2 cellular contexts compared by ENCODE assay signal in the genomic region with DNA sequence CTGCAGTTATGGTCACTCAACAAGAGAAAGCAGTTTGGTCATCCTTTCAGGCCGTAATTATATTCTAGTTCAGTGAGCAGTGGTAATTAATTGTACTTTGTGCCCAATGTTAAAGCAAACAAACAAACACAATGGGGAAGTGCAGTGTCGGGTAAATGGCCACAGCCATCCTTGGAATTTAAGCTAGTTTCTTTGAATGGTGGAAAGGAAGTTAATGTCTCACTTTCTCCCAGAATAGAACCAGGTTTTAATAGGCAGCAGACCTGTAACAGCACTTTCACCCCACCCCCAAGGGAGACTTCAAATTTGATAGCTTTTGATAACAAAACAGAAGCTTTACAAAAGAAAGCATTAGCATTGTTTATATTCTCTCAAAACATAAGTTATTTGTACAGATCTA.
TF ChIP-seq lines count a peak whose summit lies in the region.

No MANE protein-coding gene starts in this region.

TF ChIP-seq in HepG2, 621 proteins besides CTCF, POLR2A, EP300 and RAD21 (continues in another document):
- no peak for TF ChIP-seq ZNF598 (CRISPR knock-in tag; IDR thresholded peaks at IDR 0.05; ENCODE audit: borderline replicate concordance)
- no peak for TF ChIP-seq NCOR1 (IDR thresholded peaks at IDR 0.05; ENCODE audit: borderline replicate concordance, low read length)
- no peak for TF ChIP-seq FOXP1 (IDR thresholded peaks at IDR 0.05)
- TF ChIP-seq FOXP1 (CRISPR knock-in tag; IDR thresholded peaks at IDR 0.05): peak; percentile 77
- no peak for TF ChIP-seq FOXM1 (CRISPR knock-in tag; IDR thresholded peaks at IDR 0.05)
- peak; percentile 26; the same call in 1 of the 2 replicates for TF ChIP-seq GATAD2A (CRISPR knock-in tag; IDR thresholded peaks at IDR 0.05)
- peak; percentile 34; the same call in 1 of the 2 replicates for TF ChIP-seq TBX3 (IDR thresholded peaks at IDR 0.05; ENCODE audit: borderline replicate concordance)
- no peak for TF ChIP-seq TGIF2 (CRISPR knock-in tag; IDR thresholded peaks at IDR 0.05)
- TF ChIP-seq ZNF615 (CRISPR knock-in tag; IDR thresholded peaks at IDR 0.05; ENCODE audit: borderline replicate concordance): no peak
- peak; percentile 45 for TF ChIP-seq TEAD3 (CRISPR knock-in tag; optimal IDR thresholded peaks at IDR 0.05; ENCODE audit: borderline replicate concordance)
- TF ChIP-seq TSC22D2 (CRISPR knock-in tag; IDR thresholded peaks at IDR 0.05; ENCODE audit: borderline replicate concordance): no peak
- no peak for TF ChIP-seq ZNF709 (CRISPR knock-in tag; IDR thresholded peaks at IDR 0.05)
- TF ChIP-seq SOX13 (IDR thresholded peaks at IDR 0.05): no peak
- TF ChIP-seq SOX13 (CRISPR knock-in tag; conservative IDR thresholded peaks at IDR 0.05 in 1 of 2, IDR thresholded peaks at IDR 0.05 in 1 of 2): peak in 1 of 2 experiments; percentile 34; a peak in 1 of 4 replicates
- no peak for TF ChIP-seq ZNF619 (CRISPR knock-in tag; IDR thresholded peaks at IDR 0.05)
- peak; percentile 74 for TF ChIP-seq ELF3 (CRISPR knock-in tag; IDR thresholded peaks at IDR 0.05)
- TF ChIP-seq, protein P1, sequence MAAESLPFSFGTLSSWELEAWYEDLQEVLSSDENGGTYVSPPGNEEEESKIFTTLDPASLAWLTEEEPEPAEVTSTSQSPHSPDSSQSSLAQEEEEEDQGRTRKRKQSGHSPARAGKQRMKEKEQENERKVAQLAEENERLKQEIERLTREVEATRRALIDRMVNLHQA (CRISPR knock-in tag; IDR thresholded peaks at IDR 0.05): no peak
- TF ChIP-seq ZNF7 (CRISPR knock-in tag; IDR thresholded peaks at IDR 0.05): no peak
- TF ChIP-seq, protein P2, sequence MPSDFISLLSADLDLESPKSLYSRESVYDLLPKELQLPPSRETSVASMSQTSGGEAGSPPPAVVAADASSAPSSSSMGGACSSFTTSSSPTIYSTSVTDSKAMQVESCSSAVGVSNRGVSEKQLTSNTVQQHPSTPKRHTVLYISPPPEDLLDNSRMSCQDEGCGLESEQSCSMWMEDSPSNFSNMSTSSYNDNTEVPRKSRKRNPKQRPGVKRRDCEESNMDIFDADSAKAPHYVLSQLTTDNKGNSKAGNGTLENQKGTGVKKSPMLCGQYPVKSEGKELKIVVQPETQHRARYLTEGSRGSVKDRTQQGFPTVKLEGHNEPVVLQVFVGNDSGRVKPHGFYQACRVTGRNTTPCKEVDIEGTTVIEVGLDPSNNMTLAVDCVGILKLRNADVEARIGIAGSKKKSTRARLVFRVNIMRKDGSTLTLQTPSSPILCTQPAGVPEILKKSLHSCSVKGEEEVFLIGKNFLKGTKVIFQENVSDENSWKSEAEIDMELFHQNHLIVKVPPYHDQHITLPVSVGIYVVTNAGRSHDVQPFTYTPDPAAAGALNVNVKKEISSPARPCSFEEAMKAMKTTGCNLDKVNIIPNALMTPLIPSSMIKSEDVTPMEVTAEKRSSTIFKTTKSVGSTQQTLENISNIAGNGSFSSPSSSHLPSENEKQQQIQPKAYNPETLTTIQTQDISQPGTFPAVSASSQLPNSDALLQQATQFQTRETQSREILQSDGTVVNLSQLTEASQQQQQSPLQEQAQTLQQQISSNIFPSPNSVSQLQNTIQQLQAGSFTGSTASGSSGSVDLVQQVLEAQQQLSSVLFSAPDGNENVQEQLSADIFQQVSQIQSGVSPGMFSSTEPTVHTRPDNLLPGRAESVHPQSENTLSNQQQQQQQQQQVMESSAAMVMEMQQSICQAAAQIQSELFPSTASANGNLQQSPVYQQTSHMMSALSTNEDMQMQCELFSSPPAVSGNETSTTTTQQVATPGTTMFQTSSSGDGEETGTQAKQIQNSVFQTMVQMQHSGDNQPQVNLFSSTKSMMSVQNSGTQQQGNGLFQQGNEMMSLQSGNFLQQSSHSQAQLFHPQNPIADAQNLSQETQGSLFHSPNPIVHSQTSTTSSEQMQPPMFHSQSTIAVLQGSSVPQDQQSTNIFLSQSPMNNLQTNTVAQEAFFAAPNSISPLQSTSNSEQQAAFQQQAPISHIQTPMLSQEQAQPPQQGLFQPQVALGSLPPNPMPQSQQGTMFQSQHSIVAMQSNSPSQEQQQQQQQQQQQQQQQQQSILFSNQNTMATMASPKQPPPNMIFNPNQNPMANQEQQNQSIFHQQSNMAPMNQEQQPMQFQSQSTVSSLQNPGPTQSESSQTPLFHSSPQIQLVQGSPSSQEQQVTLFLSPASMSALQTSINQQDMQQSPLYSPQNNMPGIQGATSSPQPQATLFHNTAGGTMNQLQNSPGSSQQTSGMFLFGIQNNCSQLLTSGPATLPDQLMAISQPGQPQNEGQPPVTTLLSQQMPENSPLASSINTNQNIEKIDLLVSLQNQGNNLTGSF (CRISPR knock-in tag; IDR thresholded peaks at IDR 0.05): no peak
- TF ChIP-seq ZNF550 (CRISPR knock-in tag; IDR thresholded peaks at IDR 0.05; ENCODE audit: borderline replicate concordance): no peak
- TF ChIP-seq HNF4A (CRISPR knock-in tag; IDR thresholded peaks at IDR 0.05): peak; percentile 21; the same call in 1 of the 2 replicates
- TF ChIP-seq, protein P3, sequence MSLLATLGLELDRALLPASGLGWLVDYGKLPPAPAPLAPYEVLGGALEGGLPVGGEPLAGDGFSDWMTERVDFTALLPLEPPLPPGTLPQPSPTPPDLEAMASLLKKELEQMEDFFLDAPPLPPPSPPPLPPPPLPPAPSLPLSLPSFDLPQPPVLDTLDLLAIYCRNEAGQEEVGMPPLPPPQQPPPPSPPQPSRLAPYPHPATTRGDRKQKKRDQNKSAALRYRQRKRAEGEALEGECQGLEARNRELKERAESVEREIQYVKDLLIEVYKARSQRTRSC (CRISPR knock-in tag; IDR thresholded peaks at IDR 0.05; ENCODE audit: low read depth): no peak

TF ChIP-seq in SK-N-SH, 30 proteins besides CTCF, POLR2A, EP300 and RAD21:
- TF ChIP-seq FOSL2 (IDR thresholded peaks at IDR 0.05; ENCODE audit: borderline replicate concordance, low read depth) (no peak), TCF12 (IDR thresholded peaks at IDR 0.05) (no peak), GABPA (IDR thresholded peaks at IDR 0.05; ENCODE audit: low read depth) (no peak), MXI1 (IDR thresholded peaks at IDR 0.05; ENCODE audit: low read depth, low read length) (no peak), NFIC (IDR thresholded peaks at IDR 0.05; ENCODE audit: borderline replicate concordance) (no peak), CHD2 (IDR thresholded peaks at IDR 0.05; ENCODE audit: low read length, partially characterized antibody) (no peak), RFX5 (IDR thresholded peaks at IDR 0.05; ENCODE audit: low read length) (no peak), POLR2AphosphoS5 (IDR thresholded peaks at IDR 0.05; ENCODE audit: low read depth, low read length) (no peak), SIN3A (IDR thresholded peaks at IDR 0.05; ENCODE audit: borderline replicate concordance, low read depth, low read length) (no peak)
- TF ChIP-seq, protein P4, sequence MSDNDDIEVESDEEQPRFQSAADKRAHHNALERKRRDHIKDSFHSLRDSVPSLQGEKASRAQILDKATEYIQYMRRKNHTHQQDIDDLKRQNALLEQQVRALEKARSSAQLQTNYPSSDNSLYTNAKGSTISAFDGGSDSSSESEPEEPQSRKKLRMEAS (IDR thresholded peaks at IDR 0.05; ENCODE audit: low read depth): no peak
- TF ChIP-seq, protein P5, sequence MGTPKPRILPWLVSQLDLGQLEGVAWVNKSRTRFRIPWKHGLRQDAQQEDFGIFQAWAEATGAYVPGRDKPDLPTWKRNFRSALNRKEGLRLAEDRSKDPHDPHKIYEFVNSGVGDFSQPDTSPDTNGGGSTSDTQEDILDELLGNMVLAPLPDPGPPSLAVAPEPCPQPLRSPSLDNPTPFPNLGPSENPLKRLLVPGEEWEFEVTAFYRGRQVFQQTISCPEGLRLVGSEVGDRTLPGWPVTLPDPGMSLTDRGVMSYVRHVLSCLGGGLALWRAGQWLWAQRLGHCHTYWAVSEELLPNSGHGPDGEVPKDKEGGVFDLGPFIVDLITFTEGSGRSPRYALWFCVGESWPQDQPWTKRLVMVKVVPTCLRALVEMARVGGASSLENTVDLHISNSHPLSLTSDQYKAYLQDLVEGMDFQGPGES (IDR thresholded peaks at IDR 0.05; ENCODE audit: low read depth, low read length): no peak
- TF ChIP-seq, protein P6, sequence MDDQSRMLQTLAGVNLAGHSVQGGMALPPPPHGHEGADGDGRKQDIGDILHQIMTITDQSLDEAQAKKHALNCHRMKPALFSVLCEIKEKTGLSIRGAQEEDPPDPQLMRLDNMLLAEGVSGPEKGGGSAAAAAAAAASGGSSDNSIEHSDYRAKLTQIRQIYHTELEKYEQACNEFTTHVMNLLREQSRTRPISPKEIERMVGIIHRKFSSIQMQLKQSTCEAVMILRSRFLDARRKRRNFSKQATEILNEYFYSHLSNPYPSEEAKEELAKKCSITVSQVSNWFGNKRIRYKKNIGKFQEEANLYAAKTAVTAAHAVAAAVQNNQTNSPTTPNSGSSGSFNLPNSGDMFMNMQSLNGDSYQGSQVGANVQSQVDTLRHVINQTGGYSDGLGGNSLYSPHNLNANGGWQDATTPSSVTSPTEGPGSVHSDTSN (IDR thresholded peaks at IDR 0.05): no peak
TF ChIP-seq in SK-N-SH: peak in this region for 0.
